ENCODE assay signal across 8 cellular contexts in the genomic region with DNA sequence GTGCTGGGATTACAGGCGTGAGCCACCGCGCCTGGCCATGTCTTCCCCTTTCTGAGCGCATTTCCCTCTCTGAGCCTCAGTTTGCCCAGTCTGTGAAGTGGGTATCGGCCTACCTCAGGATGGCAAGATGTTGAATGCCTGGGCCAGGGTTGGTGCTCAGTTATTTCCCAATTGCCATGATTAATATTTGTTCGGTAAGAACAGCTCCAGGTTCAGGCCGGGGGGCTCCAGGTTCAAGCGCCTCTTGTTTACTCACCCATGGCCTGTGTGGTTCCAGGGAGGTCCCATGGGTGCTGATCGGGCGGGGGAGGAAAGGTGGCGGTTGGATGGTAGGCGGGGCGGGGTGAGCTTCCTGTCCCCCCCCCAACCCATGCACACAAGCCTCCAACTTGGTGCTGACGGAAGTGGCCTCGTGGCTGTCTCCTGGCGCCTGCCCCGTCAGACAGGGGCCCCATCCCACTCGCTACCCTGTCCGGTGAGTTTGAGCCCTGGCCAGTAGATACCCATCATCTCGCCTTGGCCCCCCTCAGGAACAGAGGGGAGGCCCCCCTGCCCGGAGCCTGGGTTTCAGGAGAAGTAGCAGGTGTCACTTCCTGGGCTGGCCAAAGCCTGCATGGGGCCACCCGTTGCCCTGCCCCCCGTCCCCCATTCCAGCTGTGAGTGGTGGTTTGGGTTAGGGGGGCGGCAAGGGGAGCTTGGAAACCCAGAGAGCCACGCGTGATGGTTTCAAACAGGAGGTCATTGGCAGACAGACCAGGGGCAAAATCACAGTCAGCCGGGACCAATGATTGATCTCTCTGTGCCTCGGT. TPM values are rescaled to one million over a fixed set of nuclear protein-coding genes. Genes with fewer than 3 reads are reported as not detected.
A peak's percentile ranks its signal among the peaks of the same experiment; 100 is the strongest.
DNase-seq lines count a peak whose midpoint lies in the region; ATAC-seq and TF ChIP-seq lines count a peak whose summit lies in the region.

A gene with protein sequence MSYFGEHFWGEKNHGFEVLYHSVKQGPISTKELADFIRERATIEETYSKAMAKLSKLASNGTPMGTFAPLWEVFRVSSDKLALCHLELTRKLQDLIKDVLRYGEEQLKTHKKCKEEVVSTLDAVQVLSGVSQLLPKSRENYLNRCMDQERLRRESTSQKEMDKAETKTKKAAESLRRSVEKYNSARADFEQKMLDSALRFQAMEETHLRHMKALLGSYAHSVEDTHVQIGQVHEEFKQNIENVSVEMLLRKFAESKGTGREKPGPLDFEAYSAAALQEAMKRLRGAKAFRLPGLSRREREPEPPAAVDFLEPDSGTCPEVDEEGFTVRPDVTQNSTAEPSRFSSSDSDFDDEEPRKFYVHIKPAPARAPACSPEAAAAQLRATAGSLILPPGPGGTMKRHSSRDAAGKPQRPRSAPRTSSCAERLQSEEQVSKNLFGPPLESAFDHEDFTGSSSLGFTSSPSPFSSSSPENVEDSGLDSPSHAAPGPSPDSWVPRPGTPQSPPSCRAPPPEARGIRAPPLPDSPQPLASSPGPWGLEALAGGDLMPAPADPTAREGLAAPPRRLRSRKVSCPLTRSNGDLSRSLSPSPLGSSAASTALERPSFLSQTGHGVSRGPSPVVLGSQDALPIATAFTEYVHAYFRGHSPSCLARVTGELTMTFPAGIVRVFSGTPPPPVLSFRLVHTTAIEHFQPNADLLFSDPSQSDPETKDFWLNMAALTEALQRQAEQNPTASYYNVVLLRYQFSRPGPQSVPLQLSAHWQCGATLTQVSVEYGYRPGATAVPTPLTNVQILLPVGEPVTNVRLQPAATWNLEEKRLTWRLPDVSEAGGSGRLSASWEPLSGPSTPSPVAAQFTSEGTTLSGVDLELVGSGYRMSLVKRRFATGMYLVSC (plus strand): TSS at position 375 of the 809 bp plus-strand sequence. CDS start 3,688 bp downstream, outside the sequence.

- H3K4me3 ChIP-seq in Peyer's patch: peak within 1 kb of the TSS; percentile 25 to 47 (median 40)
- H3K4me3 ChIP-seq in lower leg skin (ENCODE audit: low read depth, poor library complexity, severe bottlenecking): no peak within 1 kb of the TSS

- intact Hi-C loops in lower leg skin (cut with DNase I; ENCODE audit: low total_unique reads): no loop called here

- H3K9me3 ChIP-seq in Peyer's patch: no peaks in the 10 kb centered on the region

- peaks cover 29% of the 10 kb centered on the region for H3K36me3 Mint-ChIP-seq in stimulated activated effector memory CD8-positive, alpha-beta T cell treated with anti-CD3 and anti-CD28 coated beads, Interleukin-12 subunit alpha, Interleukin-12 subunit beta, amount 100 ng/mL, for 72 hours

- H3K27me3 ChIP-seq in Peyer's patch: no peaks in the 10 kb centered on the region

- no peaks in the 10 kb centered on the region for H3K9me3 Mint-ChIP-seq in stimulated activated effector memory CD8-positive, alpha-beta T cell treated with anti-CD3 and anti-CD28 coated beads, Interleukin-12 subunit alpha, Interleukin-12 subunit beta, amount 100 ng/mL, for 72 hours

- no peaks in the 10 kb centered on the region for H3K36me3 ChIP-seq in Peyer's patch

- peaks cover 73% of the 10 kb centered on the region for H3K4me1 Mint-ChIP-seq in stimulated activated effector memory CD8-positive, alpha-beta T cell treated with anti-CD3 and anti-CD28 coated beads, Interleukin-12 subunit alpha, Interleukin-12 subunit beta, amount 100 ng/mL, for 72 hours

- 59 to 63% methylated on average over 25 to 27 of the region's 28 CpGs for WGBS in lower leg skin, 2 donors

- DNase-seq in Peyer's patch (peak; percentile 58 to 95 (median 95)), lower leg skin (ENCODE audit: low spot score in 2 of 2) (no peak), D341Med (ENCODE audit: low spot score) (no peak), foreskin melanocyte (no peak)
- DNase-seq in activated T-helper 9 cell treated with anti-CD3 and anti-CD28 coated beads, Interleukin-2, amount 50 U/mL, for 16 hours (ENCODE audit: low read depth): peak; percentile 78
- peak; percentile 67 to 90 for DNase-seq in stimulated activated effector memory CD8-positive, alpha-beta T cell treated with anti-CD3 and anti-CD28 coated beads, Interleukin-12 subunit alpha, Interleukin-12 subunit beta, amount 100 ng/mL, for 72 hours (ENCODE audit: low spot score in 2 of 2)

- no peak for TF ChIP-seq CTCF in Peyer's patch (IDR thresholded peaks at IDR 0.05)
- TF ChIP-seq CTCF in lower leg skin (IDR thresholded peaks at IDR 0.05): no peak

- TF ChIP-seq POLR2A in Peyer's patch (IDR thresholded peaks at IDR 0.05) (no peak), lower leg skin (IDR thresholded peaks at IDR 0.05) (no peak)

- ATAC-seq in GM21529 (IDR thresholded peaks at IDR 0.05; ENCODE audit: unreplicated experiment): peak; percentile 41
- peak; percentile 83 for ATAC-seq in stimulated activated effector memory CD8-positive, alpha-beta T cell treated with anti-CD3 and anti-CD28 coated beads, Interleukin-12 subunit alpha, Interleukin-12 subunit beta, amount 100 ng/mL, for 72 hours
- ATAC-seq in GM18870 (IDR thresholded peaks at IDR 0.05; ENCODE audit: unreplicated experiment): no peak

- peaks cover 0 to 41% (median 11%) of the 10 kb centered on the region in 4 donors for H3K4me1 ChIP-seq in Peyer's patch

- peak within 1 kb of the TSS; percentile 61 to 90 (median 78) for H3K27ac ChIP-seq in Peyer's patch

- H3K4me3 Mint-ChIP-seq in stimulated activated effector memory CD8-positive, alpha-beta T cell treated with anti-CD3 and anti-CD28 coated beads, Interleukin-12 subunit alpha, Interleukin-12 subunit beta, amount 100 ng/mL, for 72 hours: peak within 1 kb of the TSS; percentile 89

- peak within 1 kb of the TSS; percentile 98 for H3K27ac Mint-ChIP-seq in stimulated activated effector memory CD8-positive, alpha-beta T cell treated with anti-CD3 and anti-CD28 coated beads, Interleukin-12 subunit alpha, Interleukin-12 subunit beta, amount 100 ng/mL, for 72 hours

RNA-seq across cellular contexts. Expression of the gene that starts here (rescaled TPM):
- 10 to 100 TPM in 1 of 4 donors, 1 to 10 TPM in 3; 2.3 to 41.3 (median 5.3) TPM for total RNA-seq in Peyer's patch
- 10 to 100 TPM; 38.7 to 78.4 (median 56.3) TPM for total RNA-seq in lower leg skin

Comparison
In these comparisons a context has a peak if more than half of its experiments do, and no peak if none do; other contexts are left out.
1. DNase-seq: peak in Peyer's patch (3 of 3), activated T-helper 9 cell treated with anti-CD3 and anti-CD28 coated beads, Interleukin-2, amount 50 U/mL, for 16 hours (single experiment) and stimulated activated effector memory CD8-positive, alpha-beta T cell treated with anti-CD3 and anti-CD28 coated beads, Interleukin-12 subunit alpha, Interleukin-12 subunit beta, amount 100 ng/mL, for 72 hours (2 of 2); none in lower leg skin (0 of 2), D341Med (single experiment) and foreskin melanocyte (single experiment).